ENCODE assay signal across 28 cellular contexts in the genomic region with DNA sequence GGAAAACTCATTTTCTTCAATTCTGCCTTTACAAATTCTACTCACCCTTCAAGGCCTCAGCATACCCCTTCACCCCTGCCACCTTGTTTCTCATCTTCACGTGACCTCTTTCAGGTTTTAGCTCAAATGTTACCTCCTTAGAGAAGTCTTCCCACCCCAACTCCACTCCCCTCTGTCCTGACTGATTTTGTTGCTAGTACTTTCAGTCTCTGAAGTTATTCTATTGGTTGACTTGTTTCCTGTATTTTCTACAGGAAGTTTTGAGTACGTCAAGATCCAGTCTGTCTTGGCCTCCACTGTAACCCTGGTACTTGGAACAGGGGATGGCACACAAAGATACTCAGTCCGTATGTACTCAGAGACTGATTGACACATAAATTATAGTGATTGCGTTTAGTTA.
"Had no signal": no experiment of that assay in that cellular context is flagged by ENCODE, and none has a peak within 500 bp of the region (broad histone marks: within the 10 kb centered on the region; RNA-seq: fewer than 3 reads in every experiment).

No MANE protein-coding gene starts in this region.

- H3K79me2 ChIP-seq: parathyroid adenoma had no signal

- H3K9me3 ChIP-seq: ovary, psoas muscle, right lobe of liver, sigmoid colon, stomach, thoracic aorta, thyroid gland, tibial nerve, upper lobe of left lung, vagina had no signal

- H3K36me3 ChIP-seq: ovary, right lobe of liver, sigmoid colon, stomach, thoracic aorta, thyroid gland, tibial nerve, upper lobe of left lung, vagina had no signal

- DNase-seq: nephron progenitor cell; occipital lobe; ovary; posterior cingulate gyrus; psoas muscle; right cardiac atrium; right lobe of liver; small intestine; stimulated activated CD4-positive, alpha-beta T cell treated with anti-CD3 and anti-CD28 coated beads, Interleukin-15, amount 100 ng/mL, for 24 hours; stimulated activated CD4-positive, alpha-beta T cell treated with anti-CD3 and anti-CD28 coated beads, Interleukin-2, amount 100 ng/mL, for 24 hours; stimulated activated CD4-positive, alpha-beta T cell treated with anti-CD3 and anti-CD28 coated beads, Interleukin-2, amount 100 ng/mL, for 48 hours; stimulated activated CD4-positive, alpha-beta T cell treated with anti-CD3 and anti-CD28 coated beads, Interleukin-4, amount 100 ng/mL, for 24 hours; stimulated activated naive B cell treated with anti-CD40 and anti-IgM and Interleukin-4, amounts not matched to agents 10 μg/mL and 1 μg/mL and 100 μg/mL, for 72 hours; stimulated activated naive CD4-positive, alpha-beta T cell treated with Interleukin-2 at 50 U/mL for 16 hours; stomach; thyroid gland; trophoblast cell; upper lobe of left lung had no signal

- ATAC-seq: natural killer cell treated with Interleukin-12 subunit alpha and Interleukin-12 subunit beta and Interleukin-15 and Interleukin-18, amount 100 ng/mL, for 72 hours; psoas muscle; right lobe of liver; stimulated activated effector memory CD8-positive, alpha-beta T cell treated with anti-CD3 and anti-CD28 coated beads, Interleukin-12 subunit alpha, Interleukin-12 subunit beta, amount 100 ng/mL, for 72 hours; stimulated activated naive B cell treated with anti-CD40 and anti-IgM and Interleukin-4, amounts not matched to agents 10 μg/mL and 1 μg/mL and 100 μg/mL, for 72 hours had no signal

- H3K36me3 Mint-ChIP-seq: natural killer cell treated with Interleukin-12 subunit alpha and Interleukin-12 subunit beta and Interleukin-15 and Interleukin-18, amount 100 ng/mL, for 72 hours; stimulated activated effector memory CD8-positive, alpha-beta T cell treated with anti-CD3 and anti-CD28 coated beads, Interleukin-12 subunit alpha, Interleukin-12 subunit beta, amount 100 ng/mL, for 72 hours; stimulated activated naive B cell treated with anti-CD40 and anti-IgM and Interleukin-4, amounts not matched to agents 10 μg/mL and 1 μg/mL and 100 μg/mL, for 72 hours had no signal

- H3K27me3 ChIP-seq: ovary, right lobe of liver, sigmoid colon, stomach, thyroid gland, tibial nerve, upper lobe of left lung, vagina had no signal

- H3K4me1 ChIP-seq: psoas muscle, right lobe of liver, sigmoid colon, stomach, thyroid gland, tibial nerve, upper lobe of left lung, vagina had no signal

- H2AFZ ChIP-seq: parathyroid adenoma had no signal

- H3K27ac ChIP-seq: ovary, parathyroid adenoma, psoas muscle, right lobe of liver, sigmoid colon, stomach, thoracic aorta, thyroid gland, tibial nerve, upper lobe of left lung, vagina had no signal

- H3K9ac ChIP-seq: parathyroid adenoma had no signal

- H3K9me3 Mint-ChIP-seq: natural killer cell treated with Interleukin-12 subunit alpha and Interleukin-12 subunit beta and Interleukin-15 and Interleukin-18, amount 100 ng/mL, for 72 hours; neural crest cell; stimulated activated effector memory CD8-positive, alpha-beta T cell treated with anti-CD3 and anti-CD28 coated beads, Interleukin-12 subunit alpha, Interleukin-12 subunit beta, amount 100 ng/mL, for 72 hours; stimulated activated naive B cell treated with anti-CD40 and anti-IgM and Interleukin-4, amounts not matched to agents 10 μg/mL and 1 μg/mL and 100 μg/mL, for 72 hours; stimulated activated naive CD8-positive, alpha-beta T cell treated with anti-CD3 and anti-CD28 coated beads, Interleukin-15, Interleukin-2, amounts not matched to agents 100 ng/mL and 50 ng/mL, for 24 hours had no signal

- H3K4me3 ChIP-seq: ovary, psoas muscle, right lobe of liver, sigmoid colon, stomach, thoracic aorta, thyroid gland, tibial nerve, upper lobe of left lung, vagina had no signal

- H3K4me3 Mint-ChIP-seq: natural killer cell treated with Interleukin-12 subunit alpha and Interleukin-12 subunit beta and Interleukin-15 and Interleukin-18, amount 100 ng/mL, for 72 hours; nephron progenitor cell; neural crest cell; stimulated activated effector memory CD8-positive, alpha-beta T cell treated with anti-CD3 and anti-CD28 coated beads, Interleukin-12 subunit alpha, Interleukin-12 subunit beta, amount 100 ng/mL, for 72 hours; stimulated activated naive B cell treated with anti-CD40 and anti-IgM and Interleukin-4, amounts not matched to agents 10 μg/mL and 1 μg/mL and 100 μg/mL, for 72 hours; stimulated activated naive CD8-positive, alpha-beta T cell treated with anti-CD3 and anti-CD28 coated beads, Interleukin-15, Interleukin-2, amounts not matched to agents 100 ng/mL and 50 ng/mL, for 24 hours had no signal

- H3K4me1 Mint-ChIP-seq: stimulated activated effector memory CD8-positive, alpha-beta T cell treated with anti-CD3 and anti-CD28 coated beads, Interleukin-12 subunit alpha, Interleukin-12 subunit beta, amount 100 ng/mL, for 72 hours; stimulated activated naive B cell treated with anti-CD40 and anti-IgM and Interleukin-4, amounts not matched to agents 10 μg/mL and 1 μg/mL and 100 μg/mL, for 72 hours had no signal

- H3K27ac Mint-ChIP-seq: natural killer cell treated with Interleukin-12 subunit alpha and Interleukin-12 subunit beta and Interleukin-15 and Interleukin-18, amount 100 ng/mL, for 72 hours; nephron progenitor cell; progenitor cell of endocrine pancreas; stimulated activated effector memory CD8-positive, alpha-beta T cell treated with anti-CD3 and anti-CD28 coated beads, Interleukin-12 subunit alpha, Interleukin-12 subunit beta, amount 100 ng/mL, for 72 hours; stimulated activated naive B cell treated with anti-CD40 and anti-IgM and Interleukin-4, amounts not matched to agents 10 μg/mL and 1 μg/mL and 100 μg/mL, for 72 hours; stimulated activated naive CD8-positive, alpha-beta T cell treated with anti-CD3 and anti-CD28 coated beads, Interleukin-15, Interleukin-2, amounts not matched to agents 100 ng/mL and 50 ng/mL, for 24 hours had no signal
